In the genomic region with DNA sequence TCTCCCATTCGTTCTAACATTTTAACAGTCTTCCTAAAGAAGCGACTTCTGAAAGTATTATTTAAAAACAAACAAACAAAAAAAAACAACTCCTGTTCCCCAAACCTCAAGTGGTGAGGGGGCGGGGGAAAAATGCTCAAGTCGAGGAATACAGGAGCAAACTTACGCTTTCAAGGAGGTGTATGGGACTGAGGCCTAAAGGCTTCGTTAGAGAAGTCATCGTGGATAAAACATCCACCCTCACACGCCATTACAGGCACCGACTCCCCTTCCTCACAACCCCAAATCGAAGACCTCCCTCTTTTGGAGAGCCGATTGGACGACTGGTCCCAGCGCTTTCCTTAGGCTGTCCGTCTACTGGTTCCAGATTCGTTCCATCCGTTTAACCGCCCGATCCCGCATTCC, we compare ENCODE assay signal across 1 cellular context.
TF ChIP-seq lines count a peak whose summit lies in the region.

No MANE protein-coding gene starts in this region.

TF ChIP-seq in HepG2, 621 proteins besides CTCF, POLR2A, EP300 and RAD21 (continues in another document):
- no peak for TF ChIP-seq ZNF7 (CRISPR knock-in tag; IDR thresholded peaks at IDR 0.05)
- TF ChIP-seq SIN3B (IDR thresholded peaks at IDR 0.05; ENCODE audit: low read length), result no peak
- no peak; the same call in 1 of the 2 replicates for TF ChIP-seq ZFX (CRISPR knock-in tag; IDR thresholded peaks at IDR 0.05; ENCODE audit: low read depth)
- no peak for TF ChIP-seq ZNF839 (CRISPR knock-in tag; IDR thresholded peaks at IDR 0.05; ENCODE audit: borderline replicate concordance)
- TF ChIP-seq, protein P1, sequence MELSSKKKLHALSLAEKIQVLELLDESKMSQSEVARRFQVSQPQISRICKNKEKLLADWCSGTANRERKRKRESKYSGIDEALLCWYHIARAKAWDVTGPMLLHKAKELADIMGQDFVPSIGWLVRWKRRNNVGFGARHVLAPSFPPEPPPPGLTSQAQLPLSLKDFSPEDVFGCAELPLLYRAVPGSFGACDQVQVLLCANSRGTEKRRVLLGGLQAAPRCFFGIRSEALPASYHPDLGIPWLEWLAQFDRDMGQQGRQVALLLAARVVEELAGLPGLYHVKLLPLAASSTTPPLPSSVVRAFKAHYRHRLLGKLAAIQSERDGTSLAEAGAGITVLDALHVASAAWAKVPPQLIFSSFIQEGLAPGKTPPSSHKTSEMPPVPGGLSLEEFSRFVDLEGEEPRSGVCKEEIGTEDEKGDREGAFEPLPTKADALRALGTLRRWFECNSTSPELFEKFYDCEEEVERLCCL (CRISPR knock-in tag; IDR thresholded peaks at IDR 0.05; ENCODE audit: borderline replicate concordance), result 0 out of 2 replicates have a peak, but pooled peaks have one; percentile 2
- TF ChIP-seq NCOA5 (CRISPR knock-in tag; IDR thresholded peaks at IDR 0.05), result no peak
- TF ChIP-seq BCL6 (CRISPR knock-in tag; IDR thresholded peaks at IDR 0.05), result no peak
- TF ChIP-seq ZNF563 (CRISPR knock-in tag; IDR thresholded peaks at IDR 0.05), result 0 out of 2 replicates have a peak, but pooled peaks have one; percentile 30
- TF ChIP-seq, protein P2, sequence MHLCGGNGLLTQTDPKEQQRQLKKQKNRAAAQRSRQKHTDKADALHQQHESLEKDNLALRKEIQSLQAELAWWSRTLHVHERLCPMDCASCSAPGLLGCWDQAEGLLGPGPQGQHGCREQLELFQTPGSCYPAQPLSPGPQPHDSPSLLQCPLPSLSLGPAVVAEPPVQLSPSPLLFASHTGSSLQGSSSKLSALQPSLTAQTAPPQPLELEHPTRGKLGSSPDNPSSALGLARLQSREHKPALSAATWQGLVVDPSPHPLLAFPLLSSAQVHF (CRISPR knock-in tag; IDR thresholded peaks at IDR 0.05), result no peak
- no peak for TF ChIP-seq TCF7L2 (IDR thresholded peaks at IDR 0.05; ENCODE audit: low read depth, low read length)
- TF ChIP-seq ZNF652 (CRISPR knock-in tag; IDR thresholded peaks at IDR 0.05; ENCODE audit: borderline replicate concordance, low read depth), result no peak
- TF ChIP-seq ZFP41 (CRISPR knock-in tag; IDR thresholded peaks at IDR 0.05; ENCODE audit: borderline replicate concordance), result peak; percentile 14; the same call in 1 of the 2 replicates
- TF ChIP-seq, protein P3, sequence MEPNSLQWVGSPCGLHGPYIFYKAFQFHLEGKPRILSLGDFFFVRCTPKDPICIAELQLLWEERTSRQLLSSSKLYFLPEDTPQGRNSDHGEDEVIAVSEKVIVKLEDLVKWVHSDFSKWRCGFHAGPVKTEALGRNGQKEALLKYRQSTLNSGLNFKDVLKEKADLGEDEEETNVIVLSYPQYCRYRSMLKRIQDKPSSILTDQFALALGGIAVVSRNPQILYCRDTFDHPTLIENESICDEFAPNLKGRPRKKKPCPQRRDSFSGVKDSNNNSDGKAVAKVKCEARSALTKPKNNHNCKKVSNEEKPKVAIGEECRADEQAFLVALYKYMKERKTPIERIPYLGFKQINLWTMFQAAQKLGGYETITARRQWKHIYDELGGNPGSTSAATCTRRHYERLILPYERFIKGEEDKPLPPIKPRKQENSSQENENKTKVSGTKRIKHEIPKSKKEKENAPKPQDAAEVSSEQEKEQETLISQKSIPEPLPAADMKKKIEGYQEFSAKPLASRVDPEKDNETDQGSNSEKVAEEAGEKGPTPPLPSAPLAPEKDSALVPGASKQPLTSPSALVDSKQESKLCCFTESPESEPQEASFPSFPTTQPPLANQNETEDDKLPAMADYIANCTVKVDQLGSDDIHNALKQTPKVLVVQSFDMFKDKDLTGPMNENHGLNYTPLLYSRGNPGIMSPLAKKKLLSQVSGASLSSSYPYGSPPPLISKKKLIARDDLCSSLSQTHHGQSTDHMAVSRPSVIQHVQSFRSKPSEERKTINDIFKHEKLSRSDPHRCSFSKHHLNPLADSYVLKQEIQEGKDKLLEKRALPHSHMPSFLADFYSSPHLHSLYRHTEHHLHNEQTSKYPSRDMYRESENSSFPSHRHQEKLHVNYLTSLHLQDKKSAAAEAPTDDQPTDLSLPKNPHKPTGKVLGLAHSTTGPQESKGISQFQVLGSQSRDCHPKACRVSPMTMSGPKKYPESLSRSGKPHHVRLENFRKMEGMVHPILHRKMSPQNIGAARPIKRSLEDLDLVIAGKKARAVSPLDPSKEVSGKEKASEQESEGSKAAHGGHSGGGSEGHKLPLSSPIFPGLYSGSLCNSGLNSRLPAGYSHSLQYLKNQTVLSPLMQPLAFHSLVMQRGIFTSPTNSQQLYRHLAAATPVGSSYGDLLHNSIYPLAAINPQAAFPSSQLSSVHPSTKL (CRISPR knock-in tag; IDR thresholded peaks at IDR 0.05), result no peak; the same call in 1 of the 2 replicates
- TF ChIP-seq, protein P4, sequence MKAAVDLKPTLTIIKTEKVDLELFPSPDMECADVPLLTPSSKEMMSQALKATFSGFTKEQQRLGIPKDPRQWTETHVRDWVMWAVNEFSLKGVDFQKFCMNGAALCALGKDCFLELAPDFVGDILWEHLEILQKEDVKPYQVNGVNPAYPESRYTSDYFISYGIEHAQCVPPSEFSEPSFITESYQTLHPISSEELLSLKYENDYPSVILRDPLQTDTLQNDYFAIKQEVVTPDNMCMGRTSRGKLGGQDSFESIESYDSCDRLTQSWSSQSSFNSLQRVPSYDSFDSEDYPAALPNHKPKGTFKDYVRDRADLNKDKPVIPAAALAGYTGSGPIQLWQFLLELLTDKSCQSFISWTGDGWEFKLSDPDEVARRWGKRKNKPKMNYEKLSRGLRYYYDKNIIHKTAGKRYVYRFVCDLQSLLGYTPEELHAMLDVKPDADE (CRISPR knock-in tag; IDR thresholded peaks at IDR 0.05), result no peak
- peak; percentile 36 for TF ChIP-seq YY1 (IDR thresholded peaks at IDR 0.05; ENCODE audit: insufficient read depth, insufficient replicate concordance, low read depth, low read length)
- TF ChIP-seq TAF15 (IDR thresholded peaks at IDR 0.05; ENCODE audit: low read depth, low read length, poor library complexity, severe bottlenecking), result no peak
- TF ChIP-seq, protein P5, sequence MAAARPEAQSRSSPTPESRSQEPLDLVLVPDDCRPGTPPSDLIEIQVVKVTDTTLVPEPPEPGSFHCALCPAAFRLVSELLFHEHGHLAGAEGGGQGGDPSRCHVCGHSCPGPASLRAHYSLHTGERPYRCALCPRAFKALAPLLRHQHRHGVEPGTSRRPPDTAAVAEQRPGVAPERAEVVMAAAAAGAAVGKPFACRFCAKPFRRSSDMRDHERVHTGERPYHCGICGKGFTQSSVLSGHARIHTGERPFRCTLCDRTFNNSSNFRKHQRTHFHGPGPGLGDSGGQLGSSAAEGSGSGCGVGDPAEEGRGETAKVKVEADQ (CRISPR knock-in tag; IDR thresholded peaks at IDR 0.05; ENCODE audit: borderline replicate concordance), result 0 out of 2 replicates have a peak, but pooled peaks have one; percentile 2
- TF ChIP-seq ZZZ3 (CRISPR knock-in tag; IDR thresholded peaks at IDR 0.05; ENCODE audit: borderline replicate concordance), result no peak
- no peak for TF ChIP-seq CHD4 (IDR thresholded peaks at IDR 0.05; ENCODE audit: borderline replicate concordance, low read length)
- no peak for TF ChIP-seq YEATS4 (CRISPR knock-in tag; IDR thresholded peaks at IDR 0.05; ENCODE audit: borderline replicate concordance)
- TF ChIP-seq, protein P6, sequence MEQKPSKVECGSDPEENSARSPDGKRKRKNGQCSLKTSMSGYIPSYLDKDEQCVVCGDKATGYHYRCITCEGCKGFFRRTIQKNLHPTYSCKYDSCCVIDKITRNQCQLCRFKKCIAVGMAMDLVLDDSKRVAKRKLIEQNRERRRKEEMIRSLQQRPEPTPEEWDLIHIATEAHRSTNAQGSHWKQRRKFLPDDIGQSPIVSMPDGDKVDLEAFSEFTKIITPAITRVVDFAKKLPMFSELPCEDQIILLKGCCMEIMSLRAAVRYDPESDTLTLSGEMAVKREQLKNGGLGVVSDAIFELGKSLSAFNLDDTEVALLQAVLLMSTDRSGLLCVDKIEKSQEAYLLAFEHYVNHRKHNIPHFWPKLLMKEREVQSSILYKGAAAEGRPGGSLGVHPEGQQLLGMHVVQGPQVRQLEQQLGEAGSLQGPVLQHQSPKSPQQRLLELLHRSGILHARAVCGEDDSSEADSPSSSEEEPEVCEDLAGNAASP (CRISPR knock-in tag; IDR thresholded peaks at IDR 0.05; ENCODE audit: borderline replicate concordance), result no peak
- TF ChIP-seq ARID2 (CRISPR knock-in tag; IDR thresholded peaks at IDR 0.05; ENCODE audit: borderline replicate concordance), result 0 out of 2 replicates have a peak, but pooled peaks have one; percentile 7
- no peak for TF ChIP-seq CHD2 (IDR thresholded peaks at IDR 0.05; ENCODE audit: low read depth, low read length)
- TF ChIP-seq ZNF570 (CRISPR knock-in tag; IDR thresholded peaks at IDR 0.05; ENCODE audit: borderline replicate concordance), result no peak
- TF ChIP-seq ZNF772 (CRISPR knock-in tag; IDR thresholded peaks at IDR 0.05), result no peak
- TF ChIP-seq ZNF350 (CRISPR knock-in tag; IDR thresholded peaks at IDR 0.05; ENCODE audit: borderline replicate concordance, low read depth), result no peak
- TF ChIP-seq, protein P7, sequence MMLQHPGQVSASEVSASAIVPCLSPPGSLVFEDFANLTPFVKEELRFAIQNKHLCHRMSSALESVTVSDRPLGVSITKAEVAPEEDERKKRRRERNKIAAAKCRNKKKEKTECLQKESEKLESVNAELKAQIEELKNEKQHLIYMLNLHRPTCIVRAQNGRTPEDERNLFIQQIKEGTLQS (CRISPR knock-in tag; IDR thresholded peaks at IDR 0.05), result no peak
- TF ChIP-seq TBL1XR1 (IDR thresholded peaks at IDR 0.05; ENCODE audit: borderline replicate concordance, low read length, partially characterized antibody), result no peak
- TF ChIP-seq KMT2A (CRISPR knock-in tag; IDR thresholded peaks at IDR 0.05), result no peak
- TF ChIP-seq ATM (IDR thresholded peaks at IDR 0.05; ENCODE audit: borderline replicate concordance), result no peak
- TF ChIP-seq ZFP82 (CRISPR knock-in tag; IDR thresholded peaks at IDR 0.05; ENCODE audit: borderline replicate concordance), result no peak
- TF ChIP-seq TAF1 (CRISPR knock-in tag; IDR thresholded peaks at IDR 0.05), result no peak
- no peak for TF ChIP-seq ZNF547 (CRISPR knock-in tag; IDR thresholded peaks at IDR 0.05)
- no peak; the same call in 1 of the 2 replicates for TF ChIP-seq BORCS8-MEF2B (CRISPR knock-in tag; IDR thresholded peaks at IDR 0.05)
- no peak for TF ChIP-seq RFXAP (CRISPR knock-in tag; IDR thresholded peaks at IDR 0.05; ENCODE audit: borderline replicate concordance)
- TF ChIP-seq MXD4 (CRISPR knock-in tag; IDR thresholded peaks at IDR 0.05), result no peak
- TF ChIP-seq, protein P8, sequence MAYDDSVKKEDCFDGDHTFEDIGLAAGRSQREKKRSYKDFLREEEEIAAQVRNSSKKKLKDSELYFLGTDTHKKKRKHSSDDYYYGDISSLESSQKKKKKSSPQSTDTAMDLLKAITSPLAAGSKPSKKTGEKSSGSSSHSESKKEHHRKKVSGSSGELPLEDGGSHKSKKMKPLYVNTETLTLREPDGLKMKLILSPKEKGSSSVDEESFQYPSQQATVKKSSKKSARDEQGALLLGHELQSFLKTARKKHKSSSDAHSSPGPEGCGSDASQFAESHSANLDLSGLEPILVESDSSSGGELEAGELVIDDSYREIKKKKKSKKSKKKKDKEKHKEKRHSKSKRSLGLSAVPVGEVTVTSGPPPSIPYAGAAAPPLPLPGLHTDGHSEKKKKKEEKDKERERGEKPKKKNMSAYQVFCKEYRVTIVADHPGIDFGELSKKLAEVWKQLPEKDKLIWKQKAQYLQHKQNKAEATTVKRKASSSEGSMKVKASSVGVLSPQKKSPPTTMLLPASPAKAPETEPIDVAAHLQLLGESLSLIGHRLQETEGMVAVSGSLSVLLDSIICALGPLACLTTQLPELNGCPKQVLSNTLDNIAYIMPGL (CRISPR knock-in tag; IDR thresholded peaks at IDR 0.05; ENCODE audit: borderline replicate concordance in 1 of 2, low read depth in 1 of 2), result no peak
- TF ChIP-seq, protein P9, sequence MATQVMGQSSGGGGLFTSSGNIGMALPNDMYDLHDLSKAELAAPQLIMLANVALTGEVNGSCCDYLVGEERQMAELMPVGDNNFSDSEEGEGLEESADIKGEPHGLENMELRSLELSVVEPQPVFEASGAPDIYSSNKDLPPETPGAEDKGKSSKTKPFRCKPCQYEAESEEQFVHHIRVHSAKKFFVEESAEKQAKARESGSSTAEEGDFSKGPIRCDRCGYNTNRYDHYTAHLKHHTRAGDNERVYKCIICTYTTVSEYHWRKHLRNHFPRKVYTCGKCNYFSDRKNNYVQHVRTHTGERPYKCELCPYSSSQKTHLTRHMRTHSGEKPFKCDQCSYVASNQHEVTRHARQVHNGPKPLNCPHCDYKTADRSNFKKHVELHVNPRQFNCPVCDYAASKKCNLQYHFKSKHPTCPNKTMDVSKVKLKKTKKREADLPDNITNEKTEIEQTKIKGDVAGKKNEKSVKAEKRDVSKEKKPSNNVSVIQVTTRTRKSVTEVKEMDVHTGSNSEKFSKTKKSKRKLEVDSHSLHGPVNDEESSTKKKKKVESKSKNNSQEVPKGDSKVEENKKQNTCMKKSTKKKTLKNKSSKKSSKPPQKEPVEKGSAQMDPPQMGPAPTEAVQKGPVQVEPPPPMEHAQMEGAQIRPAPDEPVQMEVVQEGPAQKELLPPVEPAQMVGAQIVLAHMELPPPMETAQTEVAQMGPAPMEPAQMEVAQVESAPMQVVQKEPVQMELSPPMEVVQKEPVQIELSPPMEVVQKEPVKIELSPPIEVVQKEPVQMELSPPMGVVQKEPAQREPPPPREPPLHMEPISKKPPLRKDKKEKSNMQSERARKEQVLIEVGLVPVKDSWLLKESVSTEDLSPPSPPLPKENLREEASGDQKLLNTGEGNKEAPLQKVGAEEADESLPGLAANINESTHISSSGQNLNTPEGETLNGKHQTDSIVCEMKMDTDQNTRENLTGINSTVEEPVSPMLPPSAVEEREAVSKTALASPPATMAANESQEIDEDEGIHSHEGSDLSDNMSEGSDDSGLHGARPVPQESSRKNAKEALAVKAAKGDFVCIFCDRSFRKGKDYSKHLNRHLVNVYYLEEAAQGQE (IDR thresholded peaks at IDR 0.05; ENCODE audit: borderline replicate concordance in 1 of 2, low read depth in 1 of 2, low read length in 2 of 2), result no peak
- no peak for TF ChIP-seq ZMYM4 (CRISPR knock-in tag; IDR thresholded peaks at IDR 0.05)
- TF ChIP-seq, protein P10, sequence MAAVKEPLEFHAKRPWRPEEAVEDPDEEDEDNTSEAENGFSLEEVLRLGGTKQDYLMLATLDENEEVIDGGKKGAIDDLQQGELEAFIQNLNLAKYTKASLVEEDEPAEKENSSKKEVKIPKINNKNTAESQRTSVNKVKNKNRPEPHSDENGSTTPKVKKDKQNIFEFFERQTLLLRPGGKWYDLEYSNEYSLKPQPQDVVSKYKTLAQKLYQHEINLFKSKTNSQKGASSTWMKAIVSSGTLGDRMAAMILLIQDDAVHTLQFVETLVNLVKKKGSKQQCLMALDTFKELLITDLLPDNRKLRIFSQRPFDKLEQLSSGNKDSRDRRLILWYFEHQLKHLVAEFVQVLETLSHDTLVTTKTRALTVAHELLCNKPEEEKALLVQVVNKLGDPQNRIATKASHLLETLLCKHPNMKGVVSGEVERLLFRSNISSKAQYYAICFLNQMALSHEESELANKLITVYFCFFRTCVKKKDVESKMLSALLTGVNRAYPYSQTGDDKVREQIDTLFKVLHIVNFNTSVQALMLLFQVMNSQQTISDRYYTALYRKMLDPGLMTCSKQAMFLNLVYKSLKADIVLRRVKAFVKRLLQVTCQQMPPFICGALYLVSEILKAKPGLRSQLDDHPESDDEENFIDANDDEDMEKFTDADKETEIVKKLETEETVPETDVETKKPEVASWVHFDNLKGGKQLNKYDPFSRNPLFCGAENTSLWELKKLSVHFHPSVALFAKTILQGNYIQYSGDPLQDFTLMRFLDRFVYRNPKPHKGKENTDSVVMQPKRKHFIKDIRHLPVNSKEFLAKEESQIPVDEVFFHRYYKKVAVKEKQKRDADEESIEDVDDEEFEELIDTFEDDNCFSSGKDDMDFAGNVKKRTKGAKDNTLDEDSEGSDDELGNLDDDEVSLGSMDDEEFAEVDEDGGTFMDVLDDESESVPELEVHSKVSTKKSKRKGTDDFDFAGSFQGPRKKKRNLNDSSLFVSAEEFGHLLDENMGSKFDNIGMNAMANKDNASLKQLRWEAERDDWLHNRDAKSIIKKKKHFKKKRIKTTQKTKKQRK (IDR thresholded peaks at IDR 0.05; ENCODE audit: low read length), result no peak
- no peak for TF ChIP-seq MATR3 (CRISPR knock-in tag; IDR thresholded peaks at IDR 0.05)
